Comparison of ENCODE assay signal across 33 cellular contexts in genomic region chr9:95769473-95769872, GRCh38.
"Had no signal": no experiment of that assay in that cellular context is flagged by ENCODE, and none has a peak within 500 bp of the region (broad histone marks: within the 10 kb centered on the region; RNA-seq: fewer than 3 reads in every experiment).

No MANE protein-coding gene starts in this region.

- H3K27ac Mint-ChIP-seq: activated CD4-positive, alpha-beta memory T cell treated with anti-CD3 and anti-CD28 coated beads, Interleukin-2, amount 10 ng/mL, durations not matched to agents 7 days and 5 days; activated naive CD8-positive, alpha-beta T cell treated with anti-CD3 and anti-CD28 coated beads for 36 hours had no signal

- H3K27me3 ChIP-seq: MG63 had no signal

- H3K4me2 ChIP-seq: PC-9 had no signal

- DNase-seq: activated CD4-positive, alpha-beta memory T cell treated with anti-CD3 and anti-CD28 coated beads, Interleukin-2, amount 10 ng/mL, durations not matched to agents 7 days and 5 days; activated CD4-positive, alpha-beta T cell treated with anti-CD3 and anti-CD28 coated beads for 1 hour; activated CD4-positive, alpha-beta T cell treated with anti-CD3 and anti-CD28 coated beads for 48 hours; activated CD4-positive, CD25-positive, alpha-beta regulatory T cell; activated CD8-positive, alpha-beta memory T cell treated with anti-CD3 and anti-CD28 coated beads for 24 hours; activated gamma-delta T cell treated with Interleukin-2 at 50 U/mL for 16 hours; activated naive CD4-positive, alpha-beta T cell treated with anti-CD3 and anti-CD28 coated beads, Interleukin-2, amount 50 U/mL, for 16 hours; activated naive CD8-positive, alpha-beta T cell treated with anti-CD3 and anti-CD28 coated beads for 36 hours; activated T-cell treated with anti-CD3 and anti-CD28 coated beads, Interleukin-2, amount 50 U/mL, for 1 hour; amniotic stem cell; aorta; brain microvascular endothelial cell; central memory CD4-positive, alpha-beta T cell; Kasumi-1; MG63; NCI-H1048; NCI-H1105 treated with DMSO at 0.1 percent for 48 hours; NCI-H1436; NCI-H1694; NCI-H1930; NCI-H2081 treated with DMSO at 0.1 percent for 48 hours; NCI-H345; NCI-H524 treated with DMSO at 0.1 percent for 48 hours; NCI-H748 treated with DMSO at 0.1 percent for 48 hours; NK-92 treated with Interleukin-12 subunit alpha and Interleukin-12 subunit beta, amount 100 ng/mL, for 24 hours; PC-9; SIG-M5; T1000; WERI-Rb-1 had no signal

- H3K4me3 Mint-ChIP-seq: activated CD4-positive, alpha-beta memory T cell treated with anti-CD3 and anti-CD28 coated beads, Interleukin-2, amount 10 ng/mL, durations not matched to agents 7 days and 5 days; activated naive CD8-positive, alpha-beta T cell treated with anti-CD3 and anti-CD28 coated beads for 36 hours had no signal

- H3K36me3 ChIP-seq: brain microvascular endothelial cell, MG63, WERI-Rb-1 had no signal

- ATAC-seq: Right ventricle myocardium inferior had no signal

- H3K27ac ChIP-seq: brain microvascular endothelial cell, PC-9, RWPE1, WERI-Rb-1 had no signal

- H3K9me3 ChIP-seq: MG63 had no signal

- H3K9me3 Mint-ChIP-seq: activated CD4-positive, alpha-beta memory T cell treated with anti-CD3 and anti-CD28 coated beads, Interleukin-2, amount 10 ng/mL, durations not matched to agents 7 days and 5 days; activated naive CD8-positive, alpha-beta T cell treated with anti-CD3 and anti-CD28 coated beads for 36 hours had no signal

- H3K36me3 Mint-ChIP-seq: activated naive CD8-positive, alpha-beta T cell treated with anti-CD3 and anti-CD28 coated beads for 36 hours had no signal

- FAIRE-seq: colon, RCC 7860 had no signal

- H3K4me1 Mint-ChIP-seq: activated CD4-positive, alpha-beta memory T cell treated with anti-CD3 and anti-CD28 coated beads, Interleukin-2, amount 10 ng/mL, durations not matched to agents 7 days and 5 days had no signal

- H2AFZ ChIP-seq: PC-9 had no signal

- H3K4me3 ChIP-seq: MG63, PC-9 had no signal
